ENCODE assay signal across 14 cellular contexts in the genomic region with DNA sequence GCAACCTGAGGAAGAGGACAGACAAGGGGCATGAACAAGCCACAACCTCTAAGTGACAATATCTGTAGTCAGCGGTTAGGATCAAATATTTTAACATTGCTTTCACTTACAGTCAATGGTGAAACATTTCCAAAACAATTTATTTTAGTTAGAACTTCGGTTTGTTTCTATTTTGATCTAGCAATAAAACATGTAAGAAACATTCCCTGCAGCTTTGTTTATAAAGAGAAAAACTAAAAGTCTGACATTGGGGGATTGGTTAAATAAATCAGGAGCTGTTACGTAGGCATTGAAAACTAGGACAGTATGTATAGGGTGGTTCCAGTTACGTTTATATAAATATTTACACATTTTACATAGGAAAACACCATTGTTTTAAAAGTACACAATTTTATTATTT. TPM values are rescaled to one million over a fixed set of nuclear protein-coding genes. Genes with fewer than 3 reads are reported as not detected.
DNase-seq lines count a peak whose midpoint lies in the region; ATAC-seq and TF ChIP-seq lines count a peak whose summit lies in the region.
"Had no signal": no experiment of that assay in that cellular context is flagged by ENCODE, and none has a peak within 500 bp of the region (broad histone marks: within the 10 kb centered on the region; RNA-seq: fewer than 3 reads in every experiment).

No MANE protein-coding gene starts in this region.

- H3K36me3 Mint-ChIP-seq in activated T-helper 1 cell treated with anti-CD3 and anti-CD28 coated beads, Interleukin-12 subunit alpha, Interleukin-12 subunit beta, Interleukin-2, Interleukin-4 antibody, amounts not matched to agents 30 ng/mL and 10 ng/mL and 1 ng/mL, durations not matched to agents 14 hours and 24 hours and 36 hours (ENCODE audit: low read depth), result peaks cover 24% of the 10 kb centered on the region
- H3K36me3 Mint-ChIP-seq in memory B cell, result peaks cover 4% of the 10 kb centered on the region

- ATAC-seq in Right ventricle myocardium inferior (no peak), memory B cell (ENCODE audit: low read depth) (no peak), HG02973 (IDR thresholded peaks at IDR 0.05; ENCODE audit: unreplicated experiment) (no peak)
- ATAC-seq: gastroesophageal sphincter had no signal

- no peaks in the 10 kb centered on the region for H3K9me3 Mint-ChIP-seq in activated T-helper 1 cell treated with anti-CD3 and anti-CD28 coated beads, Interleukin-12 subunit alpha, Interleukin-12 subunit beta, Interleukin-2, Interleukin-4 antibody, amounts not matched to agents 30 ng/mL and 10 ng/mL and 1 ng/mL, durations not matched to agents 14 hours and 24 hours and 36 hours
- no peaks in the 10 kb centered on the region for H3K9me3 Mint-ChIP-seq in memory B cell

- H3K4me1 Mint-ChIP-seq in activated T-helper 1 cell treated with anti-CD3 and anti-CD28 coated beads, Interleukin-12 subunit alpha, Interleukin-12 subunit beta, Interleukin-2, Interleukin-4 antibody, amounts not matched to agents 30 ng/mL and 10 ng/mL and 1 ng/mL, durations not matched to agents 14 hours and 24 hours and 36 hours (ENCODE audit: low read depth), result peaks cover 67% of the 10 kb centered on the region
- H3K4me1 Mint-ChIP-seq in memory B cell, result peaks cover 34% of the 10 kb centered on the region

- H3K27ac Mint-ChIP-seq in activated T-helper 1 cell treated with anti-CD3 and anti-CD28 coated beads, Interleukin-12 subunit alpha, Interleukin-12 subunit beta, Interleukin-2, Interleukin-4 antibody, amounts not matched to agents 30 ng/mL and 10 ng/mL and 1 ng/mL, durations not matched to agents 14 hours and 24 hours and 36 hours, result peak overlapping the region; percentile 38
- peak overlapping the region; percentile 71 for H3K27ac Mint-ChIP-seq in memory B cell

- intact Hi-C loops in Right ventricle myocardium inferior (cut with DNase I) (no loop called here), colonic mucosa (cut with DNase I) (no loop called here)
- intact Hi-C loops in activated T-helper 1 cell treated with anti-CD3 and anti-CD28 coated beads, Interleukin-12 subunit alpha, Interleukin-12 subunit beta, Interleukin-2, Interleukin-4 antibody, amounts not matched to agents 30 ng/mL and 10 ng/mL and 1 ng/mL, durations not matched to agents 14 hours and 24 hours and 36 hours (cut with micrococcal nuclease), result loop anchor here (10.0 kb wide), 1 partner anchor 1269 kb away; no protein-coding TSS in a partner anchor

- in situ Hi-C loops in G401 (cut with HindIII; ENCODE audit: low sequenced_read_pairs), result no loop called here

- H3K4me1 ChIP-seq in cardiac muscle cell (ENCODE audit: low read depth) (no peaks in the 10 kb centered on the region), colonic mucosa (no peaks in the 10 kb centered on the region)

- H3K4me3 ChIP-seq in cardiac muscle cell (no peak overlapping the region), colonic mucosa (no peak overlapping the region)
- H3K4me3 ChIP-seq: thoracic aorta had no signal

- H3K27me3 Mint-ChIP-seq in activated T-helper 1 cell treated with anti-CD3 and anti-CD28 coated beads, Interleukin-12 subunit alpha, Interleukin-12 subunit beta, Interleukin-2, Interleukin-4 antibody, amounts not matched to agents 30 ng/mL and 10 ng/mL and 1 ng/mL, durations not matched to agents 14 hours and 24 hours and 36 hours (ENCODE audit: insufficient read depth), result no peaks in the 10 kb centered on the region
- no peaks in the 10 kb centered on the region for H3K27me3 Mint-ChIP-seq in memory B cell

- TF ChIP-seq CTCF in cardiac muscle cell (IDR thresholded peaks at IDR 0.05; ENCODE audit: low read depth, low read length), result no peak
- TF ChIP-seq CTCF in colonic mucosa (IDR thresholded peaks at IDR 0.05), result no peak

- no peaks in the 10 kb centered on the region for H3K36me3 ChIP-seq in cardiac muscle cell
- no peaks in the 10 kb centered on the region for H3K36me3 ChIP-seq in colonic mucosa
- H3K36me3 ChIP-seq: gastroesophageal sphincter, thoracic aorta had no signal

- H3K27ac ChIP-seq in cardiac muscle cell, result peak overlapping the region; percentile 26
- H3K27ac ChIP-seq in colonic mucosa, result no peak overlapping the region
- H3K27ac ChIP-seq: thoracic aorta had no signal

- DNase-seq in cardiac muscle cell (ENCODE audit: low read depth in 1 of 2, low spot score in 1 of 2) (no peak), Right ventricle myocardium inferior (ENCODE audit: missing footprints) (no peak), memory B cell (ENCODE audit: low spot score in 2 of 2) (no peak), G401 (ENCODE audit: low spot score) (no peak), NCI-H345 treated with DMSO at 0.1 percent for 48 hours (lab: John Stamatoyannopoulos, UW; ENCODE audit: unreplicated experiment) (no peak), colonic mucosa (no peak)
- no peak for DNase-seq in activated T-helper 1 cell treated with anti-CD3 and anti-CD28 coated beads, Interleukin-12 subunit alpha, Interleukin-12 subunit beta, Interleukin-2, Interleukin-4 antibody, amounts not matched to agents 30 ng/mL and 10 ng/mL and 1 ng/mL, durations not matched to agents 14 hours and 24 hours and 36 hours (ENCODE audit: low spot score)
- DNase-seq: activated effector memory CD4-positive, alpha-beta T cell treated with anti-CD3 and anti-CD28 coated beads, Interleukin-2, amount 50 U/mL, for 16 hours; H7; NCI-H2081; stimulated activated CD4-positive, alpha-beta T cell treated with anti-CD3 and anti-CD28 coated beads, Interleukin-4, amount 100 ng/mL, for 4 hours had no signal

- H3K9me3 ChIP-seq in cardiac muscle cell (ENCODE audit: low read depth) (no peaks in the 10 kb centered on the region), colonic mucosa (no peaks in the 10 kb centered on the region)
- H3K9me3 ChIP-seq: gastroesophageal sphincter, thoracic aorta had no signal

- H3K4me3 Mint-ChIP-seq in activated T-helper 1 cell treated with anti-CD3 and anti-CD28 coated beads, Interleukin-12 subunit alpha, Interleukin-12 subunit beta, Interleukin-2, Interleukin-4 antibody, amounts not matched to agents 30 ng/mL and 10 ng/mL and 1 ng/mL, durations not matched to agents 14 hours and 24 hours and 36 hours, result peak overlapping the region; percentile 82
- H3K4me3 Mint-ChIP-seq in memory B cell, result peak overlapping the region; percentile 35

- peak overlapping the region in 1 of 2 donors; percentile 15 for H3K9ac ChIP-seq in colonic mucosa (ENCODE audit: low read depth in 2 of 2, low read length in 2 of 2)

- no peaks in the 10 kb centered on the region for H3K27me3 ChIP-seq in cardiac muscle cell
- H3K27me3 ChIP-seq in colonic mucosa, result no peaks in the 10 kb centered on the region
- H3K27me3 ChIP-seq: gastroesophageal sphincter had no signal

RNA-seq across cellular contexts. Expression of a gene that starts 3.4 kb away (rescaled TPM):
- total RNA-seq in cardiac muscle cell (36.3 and 49.9 TPM in 2 replicates), Right ventricle myocardium inferior (43.0 TPM), colonic mucosa (10 to 100 TPM; 37.9 to 41.4 TPM)
- 49.7 and 63.7 TPM in 2 replicates for polyA plus RNA-seq in cardiac muscle cell
- 62.9 and 67.6 TPM in 2 replicates for total RNA-seq in activated T-helper 1 cell treated with anti-CD3 and anti-CD28 coated beads, Interleukin-12 subunit alpha, Interleukin-12 subunit beta, Interleukin-2, Interleukin-4 antibody, amounts not matched to agents 30 ng/mL and 10 ng/mL and 1 ng/mL, durations not matched to agents 14 hours and 24 hours and 36 hours
- total RNA-seq in G401 (2014; rRNA removed; shearing (Covaris generic)), result 56.5 and 73.2 TPM in 2 replicates
